In the genomic region with DNA sequence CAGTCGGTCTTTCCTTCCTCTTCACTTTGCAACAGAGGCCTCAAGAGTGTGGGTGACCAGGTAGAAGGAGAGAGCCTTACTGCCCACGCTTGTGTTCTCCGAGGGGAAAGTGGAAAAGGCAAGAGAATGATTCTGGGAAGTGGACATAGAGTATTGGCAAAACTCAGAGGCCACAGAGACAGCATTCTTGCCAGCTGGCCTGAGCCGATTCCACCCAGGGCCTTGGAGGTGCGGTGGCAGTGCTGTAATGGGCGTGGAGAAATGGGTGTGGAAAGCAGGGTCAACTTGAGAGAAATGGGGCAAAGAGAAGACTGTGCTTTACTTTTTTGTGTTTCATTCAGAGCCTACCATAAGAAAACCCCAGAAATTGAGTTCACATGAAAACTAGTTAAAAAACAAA, we compare ENCODE assay signal across 29 cellular contexts. TPM values are rescaled to one million over a fixed set of nuclear protein-coding genes. Genes with fewer than 3 reads are reported as not detected.
DNase-seq lines count a peak whose midpoint lies in the region; ATAC-seq and TF ChIP-seq lines count a peak whose summit lies in the region.
"Had no signal": no experiment of that assay in that cellular context is flagged by ENCODE, and none has a peak within 500 bp of the region (broad histone marks: within the 10 kb centered on the region; RNA-seq: fewer than 3 reads in every experiment).

No MANE protein-coding gene starts in this region.

- H3K27me3 Mint-ChIP-seq in activated T-cell treated with anti-CD3 and anti-CD28 coated beads, Interleukin-2, amount 50 U/mL, for 24 hours, result no peaks in the 10 kb centered on the region
- H3K27me3 Mint-ChIP-seq in activated T-cell treated with anti-CD3 and anti-CD28 coated beads, Interleukin-2, amount 50 U/mL, for 4 hours (ENCODE audit: low read depth), result no peaks in the 10 kb centered on the region
- H3K27me3 Mint-ChIP-seq in effector memory CD8-positive, alpha-beta T cell, result no peaks in the 10 kb centered on the region
- no peaks in the 10 kb centered on the region for H3K27me3 Mint-ChIP-seq in natural killer cell treated with Interleukin-12 subunit alpha and Interleukin-12 subunit beta and Interleukin-15 and Interleukin-18, amount 100 ng/mL, for 72 hours
- H3K27me3 Mint-ChIP-seq in type B pancreatic cell, result peaks cover 32% of the 10 kb centered on the region
- H3K27me3 Mint-ChIP-seq: activated naive CD8-positive, alpha-beta T cell treated with anti-CD3 and anti-CD28 coated beads, Interleukin-2, amount 10 ng/mL, durations not matched to agents 7 days and 5 days had no signal

- ATAC-seq in activated T-cell treated with anti-CD3 and anti-CD28 coated beads, Interleukin-2, amount 50 U/mL, for 4 hours, result no peak
- ATAC-seq in effector memory CD8-positive, alpha-beta T cell (replicated peaks), result no peak
- no peak for ATAC-seq in natural killer cell treated with Interleukin-12 subunit alpha and Interleukin-12 subunit beta and Interleukin-15 and Interleukin-18, amount 100 ng/mL, for 72 hours
- no peak for ATAC-seq in HG03439 (IDR thresholded peaks at IDR 0.05; ENCODE audit: unreplicated experiment)
- ATAC-seq: left lobe of liver; pancreas; stimulated activated naive CD8-positive, alpha-beta T cell treated with anti-CD3 and anti-CD28 coated beads, Interleukin-15, Interleukin-2, amounts not matched to agents 100 U/mL and 50 U/mL, for 24 hours had no signal

- TF ChIP-seq CTCF in type B pancreatic cell (conservative IDR thresholded peaks at IDR 0.05), result no peak

- peaks cover 8% of the 10 kb centered on the region for H3K36me3 Mint-ChIP-seq in activated T-cell treated with anti-CD3 and anti-CD28 coated beads, Interleukin-2, amount 50 U/mL, for 24 hours (ENCODE audit: low read depth)
- H3K36me3 Mint-ChIP-seq in activated T-cell treated with anti-CD3 and anti-CD28 coated beads, Interleukin-2, amount 50 U/mL, for 4 hours (ENCODE audit: insufficient read depth), result no peaks in the 10 kb centered on the region
- H3K36me3 Mint-ChIP-seq in effector memory CD8-positive, alpha-beta T cell (ENCODE audit: insufficient read depth), result no peaks in the 10 kb centered on the region
- H3K36me3 Mint-ChIP-seq in natural killer cell treated with Interleukin-12 subunit alpha and Interleukin-12 subunit beta and Interleukin-15 and Interleukin-18, amount 100 ng/mL, for 72 hours, result no peaks in the 10 kb centered on the region
- H3K36me3 Mint-ChIP-seq in type B pancreatic cell, result no peaks in the 10 kb centered on the region

- no peak overlapping the region for H3K4me3 Mint-ChIP-seq in activated T-cell treated with anti-CD3 and anti-CD28 coated beads, Interleukin-2, amount 50 U/mL, for 24 hours
- no peak overlapping the region for H3K4me3 Mint-ChIP-seq in activated T-cell treated with anti-CD3 and anti-CD28 coated beads, Interleukin-2, amount 50 U/mL, for 4 hours
- H3K4me3 Mint-ChIP-seq in effector memory CD8-positive, alpha-beta T cell, result no peak overlapping the region
- no peak overlapping the region for H3K4me3 Mint-ChIP-seq in natural killer cell treated with Interleukin-12 subunit alpha and Interleukin-12 subunit beta and Interleukin-15 and Interleukin-18, amount 100 ng/mL, for 72 hours
- H3K4me3 Mint-ChIP-seq in type B pancreatic cell, result no peak overlapping the region
- H3K4me3 Mint-ChIP-seq: activated naive CD8-positive, alpha-beta T cell treated with anti-CD3 and anti-CD28 coated beads, Interleukin-2, amount 10 ng/mL, durations not matched to agents 7 days and 5 days; T-helper 2 cell treated with Interferon-gamma antibody and Interleukin-4, amounts not matched to agents 5 μg/mL and 100 μg/mL, for 36 hours had no signal

- peak overlapping the region; percentile 27 for H3K27ac Mint-ChIP-seq in activated T-cell treated with anti-CD3 and anti-CD28 coated beads, Interleukin-2, amount 50 U/mL, for 24 hours
- peak overlapping the region; percentile 72 to 95 for H3K27ac Mint-ChIP-seq in effector memory CD8-positive, alpha-beta T cell
- peak overlapping the region; percentile 54 for H3K27ac Mint-ChIP-seq in natural killer cell treated with Interleukin-12 subunit alpha and Interleukin-12 subunit beta and Interleukin-15 and Interleukin-18, amount 100 ng/mL, for 72 hours
- peak overlapping the region; percentile 6 for H3K27ac Mint-ChIP-seq in type B pancreatic cell
- H3K27ac Mint-ChIP-seq: activated naive CD8-positive, alpha-beta T cell treated with anti-CD3 and anti-CD28 coated beads, Interleukin-2, amount 10 ng/mL, durations not matched to agents 7 days and 5 days; T-helper 2 cell treated with Interferon-gamma antibody and Interleukin-4, amounts not matched to agents 5 μg/mL and 100 μg/mL, for 36 hours had no signal

- no peak for DNase-seq in activated T-cell treated with anti-CD3 and anti-CD28 coated beads, Interleukin-2, amount 50 U/mL, for 24 hours
- no peak for DNase-seq in activated T-cell treated with anti-CD3 and anti-CD28 coated beads, Interleukin-2, amount 50 U/mL, for 4 hours
- DNase-seq in effector memory CD8-positive, alpha-beta T cell, result no peak
- DNase-seq in natural killer cell treated with Interleukin-12 subunit alpha and Interleukin-12 subunit beta and Interleukin-15 and Interleukin-18, amount 100 ng/mL, for 72 hours (ENCODE audit: low spot score), result no peak
- DNase-seq in type B pancreatic cell (ENCODE audit: extremely low spot score, unreplicated experiment) (no peak), SKM-1 (lab: John Stamatoyannopoulos, UW; ENCODE audit: unreplicated experiment) (no peak), SK-N-DZ (ENCODE audit: low spot score) (no peak)
- DNase-seq: activated CD4-positive, alpha-beta T cell treated with anti-CD3 and anti-CD28 coated beads for 4 hours; activated CD8-positive, alpha-beta memory T cell treated with anti-CD3 and anti-CD28 coated beads for 24 hours; activated gamma-delta T cell; activated naive CD8-positive, alpha-beta T cell treated with anti-CD3 and anti-CD28 coated beads, Interleukin-2, amount 10 ng/mL, durations not matched to agents 7 days and 5 days; activated T-cell treated with anti-CD3 and anti-CD28 coated beads for 4 hours; effector CD4-positive, alpha-beta T cell; HCEC 1CT; NCI-H2107; pancreas; PC-9; SK-N-SH; stimulated activated naive CD8-positive, alpha-beta T cell treated with anti-CD3 and anti-CD28 coated beads, Interleukin-15, Interleukin-2, amounts not matched to agents 100 U/mL and 50 U/mL, for 24 hours; testis had no signal

- H3K4me1 Mint-ChIP-seq in activated T-cell treated with anti-CD3 and anti-CD28 coated beads, Interleukin-2, amount 50 U/mL, for 24 hours (ENCODE audit: low read depth), result peaks cover 25% of the 10 kb centered on the region
- H3K4me1 Mint-ChIP-seq in activated T-cell treated with anti-CD3 and anti-CD28 coated beads, Interleukin-2, amount 50 U/mL, for 4 hours (ENCODE audit: low read depth), result peaks cover 26% of the 10 kb centered on the region
- peaks cover 21 to 22% of the 10 kb centered on the region in 2 donors for H3K4me1 Mint-ChIP-seq in effector memory CD8-positive, alpha-beta T cell (ENCODE audit: low read depth in 2 of 2)
- peaks cover 23 to 26% of the 10 kb centered on the region in 2 donors for H3K4me1 Mint-ChIP-seq in natural killer cell treated with Interleukin-12 subunit alpha and Interleukin-12 subunit beta and Interleukin-15 and Interleukin-18, amount 100 ng/mL, for 72 hours (ENCODE audit: low read depth in 2 of 2)
- H3K4me1 Mint-ChIP-seq in type B pancreatic cell (ENCODE audit: unreplicated experiment), result peaks cover 14% of the 10 kb centered on the region

- no peaks in the 10 kb centered on the region for H3K9me3 Mint-ChIP-seq in activated T-cell treated with anti-CD3 and anti-CD28 coated beads, Interleukin-2, amount 50 U/mL, for 24 hours
- H3K9me3 Mint-ChIP-seq in activated T-cell treated with anti-CD3 and anti-CD28 coated beads, Interleukin-2, amount 50 U/mL, for 4 hours, result no peaks in the 10 kb centered on the region
- no peaks in the 10 kb centered on the region for H3K9me3 Mint-ChIP-seq in effector memory CD8-positive, alpha-beta T cell
- no peaks in the 10 kb centered on the region for H3K9me3 Mint-ChIP-seq in natural killer cell treated with Interleukin-12 subunit alpha and Interleukin-12 subunit beta and Interleukin-15 and Interleukin-18, amount 100 ng/mL, for 72 hours
- no peaks in the 10 kb centered on the region for H3K9me3 Mint-ChIP-seq in type B pancreatic cell
- H3K9me3 Mint-ChIP-seq: activated naive CD8-positive, alpha-beta T cell treated with anti-CD3 and anti-CD28 coated beads, Interleukin-2, amount 10 ng/mL, durations not matched to agents 7 days and 5 days; T-helper 2 cell treated with Interferon-gamma antibody and Interleukin-4, amounts not matched to agents 5 μg/mL and 100 μg/mL, for 36 hours had no signal

RNA-seq across cellular contexts. Expression of gene KCNJ1, which starts 39.6 kb away (rescaled TPM):
- not detected for total RNA-seq in activated T-cell treated with anti-CD3 and anti-CD28 coated beads, Interleukin-2, amount 50 U/mL, for 4 hours
- not detected for total RNA-seq in natural killer cell treated with Interleukin-12 subunit alpha and Interleukin-12 subunit beta and Interleukin-15 and Interleukin-18, amount 100 ng/mL, for 72 hours
- total RNA-seq in type B pancreatic cell (ENCODE audit: low replicate concordance), result 0.27 TPM in 1 of 2 replicates, not detected in the other
- polyA plus RNA-seq in SK-N-DZ (2014; cell fraction: cytosol; rRNA removed), result not detected in 2 replicates
- not detected in 2 replicates for polyA plus RNA-seq in SK-N-DZ (2014; cell fraction: nucleus; rRNA removed)
- total RNA-seq: A172, ascending aorta, epithelial cell of proximal tubule, left lobe of liver, LHCN-M2, mesenteric fat pad, PC-9, skeletal muscle tissue had no signal
- polyA plus RNA-seq: SK-N-SH had no signal

Comparison
In these comparisons a context has a peak if more than half of its experiments do, and no peak if none do; other contexts are left out.
1. H3K27ac Mint-ChIP-seq: peak in every context shown above with its lines; median percentile 84 in effector memory CD8-positive, alpha-beta T cell; 54 in natural killer cell treated with Interleukin-12 subunit alpha and Interleukin-12 subunit beta and Interleukin-15 and Interleukin-18, amount 100 ng/mL, for 72 hours; 27 in activated T-cell treated with anti-CD3 and anti-CD28 coated beads, Interleukin-2, amount 50 U/mL, for 24 hours; 6 in type B pancreatic cell.